ENCODE assay signal across 1 cellular context in the genomic region with DNA sequence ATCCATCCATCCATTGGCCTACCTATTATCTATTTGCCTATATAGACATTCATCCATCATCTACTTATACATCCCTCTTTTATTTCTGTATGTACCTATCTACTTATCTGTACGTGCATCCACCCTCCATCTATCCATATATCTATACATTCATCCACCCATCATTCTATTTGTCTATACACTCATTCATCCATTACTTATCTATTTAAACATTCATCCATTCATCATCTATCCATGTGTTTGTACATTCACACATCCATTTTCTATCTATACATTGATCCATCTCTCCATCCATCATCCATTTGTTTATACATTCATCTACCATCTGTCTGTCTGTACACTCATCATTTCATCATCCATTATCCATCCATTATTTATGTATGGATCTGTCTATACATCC.
TF ChIP-seq lines count a peak whose summit lies in the region.

No MANE protein-coding gene starts in this region.

TF ChIP-seq in HepG2, 621 proteins besides CTCF, POLR2A, EP300 and RAD21 (continued from another document):
- TF ChIP-seq PHB2 (IDR thresholded peaks at IDR 0.05; ENCODE audit: partially characterized antibody) (peak; percentile 75), EZH2 (conservative IDR thresholded peaks at IDR 0.05; ENCODE audit: low read depth, low read length) (no peak), ZFP37 (CRISPR knock-in tag; IDR thresholded peaks at IDR 0.05; ENCODE audit: borderline replicate concordance) (no peak), KLF9 (CRISPR knock-in tag; IDR thresholded peaks at IDR 0.05; ENCODE audit: low read depth) (no peak), SMAD3 (CRISPR knock-in tag; IDR thresholded peaks at IDR 0.05) (no peak), ZFX (CRISPR knock-in tag; IDR thresholded peaks at IDR 0.05; ENCODE audit: low read depth) (no peak), JUNB (CRISPR knock-in tag; IDR thresholded peaks at IDR 0.05; ENCODE audit: borderline replicate concordance) (no peak), ARNT (IDR thresholded peaks at IDR 0.05) (peak; percentile 92; the same call in 1 of the 2 replicates), KIAA2018 (CRISPR knock-in tag; IDR thresholded peaks at IDR 0.05; ENCODE audit: borderline replicate concordance) (no peak), ZNF317 (CRISPR knock-in tag; IDR thresholded peaks at IDR 0.05) (no peak), ATF7 (IDR thresholded peaks at IDR 0.05) (peak; percentile 15; the same call in 1 of the 2 replicates), ATF7 (CRISPR knock-in tag; IDR thresholded peaks at IDR 0.05) (no peak), THAP11 (CRISPR knock-in tag; IDR thresholded peaks at IDR 0.05) (no peak), ZNF350 (CRISPR knock-in tag; IDR thresholded peaks at IDR 0.05; ENCODE audit: borderline replicate concordance, low read depth) (no peak), AHDC1 (CRISPR knock-in tag; IDR thresholded peaks at IDR 0.05; ENCODE audit: borderline replicate concordance) (no peak), PHF8 (CRISPR knock-in tag; IDR thresholded peaks at IDR 0.05) (no peak), ZNF652 (CRISPR knock-in tag; IDR thresholded peaks at IDR 0.05; ENCODE audit: borderline replicate concordance, low read depth) (no peak)
- TF ChIP-seq, protein P1, sequence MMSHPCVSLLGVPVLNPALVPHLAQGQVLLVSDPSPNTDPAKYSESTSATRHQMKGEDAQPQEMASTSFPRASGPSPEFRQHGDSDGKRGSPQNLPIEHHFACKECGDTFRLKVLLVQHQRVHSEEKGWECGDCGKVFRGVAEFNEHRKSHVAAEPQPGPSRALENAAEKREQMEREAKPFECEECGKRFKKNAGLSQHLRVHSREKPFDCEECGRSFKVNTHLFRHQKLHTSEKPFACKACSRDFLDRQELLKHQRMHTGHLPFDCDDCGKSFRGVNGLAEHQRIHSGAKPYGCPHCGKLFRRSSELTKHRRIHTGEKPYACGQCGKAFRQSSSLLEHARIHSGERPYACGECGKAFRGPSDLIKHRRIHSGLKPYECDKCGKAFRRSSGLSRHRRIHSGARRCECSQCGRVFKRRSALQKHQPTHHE (CRISPR knock-in tag; IDR thresholded peaks at IDR 0.05; ENCODE audit: borderline replicate concordance): no peak
- TF ChIP-seq, protein P2, sequence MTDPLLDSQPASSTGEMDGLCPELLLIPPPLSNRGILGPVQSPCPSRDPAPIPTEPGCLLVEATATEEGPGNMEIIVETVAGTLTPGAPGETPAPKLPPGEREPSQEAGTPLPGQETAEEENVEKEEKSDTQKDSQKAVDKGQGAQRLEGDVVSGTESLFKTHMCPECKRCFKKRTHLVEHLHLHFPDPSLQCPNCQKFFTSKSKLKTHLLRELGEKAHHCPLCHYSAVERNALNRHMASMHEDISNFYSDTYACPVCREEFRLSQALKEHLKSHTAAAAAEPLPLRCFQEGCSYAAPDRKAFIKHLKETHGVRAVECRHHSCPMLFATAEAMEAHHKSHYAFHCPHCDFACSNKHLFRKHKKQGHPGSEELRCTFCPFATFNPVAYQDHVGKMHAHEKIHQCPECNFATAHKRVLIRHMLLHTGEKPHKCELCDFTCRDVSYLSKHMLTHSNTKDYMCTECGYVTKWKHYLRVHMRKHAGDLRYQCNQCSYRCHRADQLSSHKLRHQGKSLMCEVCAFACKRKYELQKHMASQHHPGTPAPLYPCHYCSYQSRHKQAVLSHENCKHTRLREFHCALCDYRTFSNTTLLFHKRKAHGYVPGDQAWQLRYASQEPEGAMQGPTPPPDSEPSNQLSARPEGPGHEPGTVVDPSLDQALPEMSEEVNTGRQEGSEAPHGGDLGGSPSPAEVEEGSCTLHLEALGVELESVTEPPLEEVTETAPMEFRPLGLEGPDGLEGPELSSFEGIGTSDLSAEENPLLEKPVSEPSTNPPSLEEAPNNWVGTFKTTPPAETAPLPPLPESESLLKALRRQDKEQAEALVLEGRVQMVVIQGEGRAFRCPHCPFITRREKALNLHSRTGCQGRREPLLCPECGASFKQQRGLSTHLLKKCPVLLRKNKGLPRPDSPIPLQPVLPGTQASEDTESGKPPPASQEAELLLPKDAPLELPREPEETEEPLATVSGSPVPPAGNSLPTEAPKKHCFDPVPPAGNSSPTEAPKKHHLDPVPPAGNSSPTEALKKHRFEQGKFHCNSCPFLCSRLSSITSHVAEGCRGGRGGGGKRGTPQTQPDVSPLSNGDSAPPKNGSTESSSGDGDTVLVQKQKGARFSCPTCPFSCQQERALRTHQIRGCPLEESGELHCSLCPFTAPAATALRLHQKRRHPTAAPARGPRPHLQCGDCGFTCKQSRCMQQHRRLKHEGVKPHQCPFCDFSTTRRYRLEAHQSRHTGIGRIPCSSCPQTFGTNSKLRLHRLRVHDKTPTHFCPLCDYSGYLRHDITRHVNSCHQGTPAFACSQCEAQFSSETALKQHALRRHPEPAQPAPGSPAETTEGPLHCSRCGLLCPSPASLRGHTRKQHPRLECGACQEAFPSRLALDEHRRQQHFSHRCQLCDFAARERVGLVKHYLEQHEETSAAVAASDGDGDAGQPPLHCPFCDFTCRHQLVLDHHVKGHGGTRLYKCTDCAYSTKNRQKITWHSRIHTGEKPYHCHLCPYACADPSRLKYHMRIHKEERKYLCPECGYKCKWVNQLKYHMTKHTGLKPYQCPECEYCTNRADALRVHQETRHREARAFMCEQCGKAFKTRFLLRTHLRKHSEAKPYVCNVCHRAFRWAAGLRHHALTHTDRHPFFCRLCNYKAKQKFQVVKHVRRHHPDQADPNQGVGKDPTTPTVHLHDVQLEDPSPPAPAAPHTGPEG (CRISPR knock-in tag; IDR thresholded peaks at IDR 0.05): no peak
- TF ChIP-seq, protein P3, sequence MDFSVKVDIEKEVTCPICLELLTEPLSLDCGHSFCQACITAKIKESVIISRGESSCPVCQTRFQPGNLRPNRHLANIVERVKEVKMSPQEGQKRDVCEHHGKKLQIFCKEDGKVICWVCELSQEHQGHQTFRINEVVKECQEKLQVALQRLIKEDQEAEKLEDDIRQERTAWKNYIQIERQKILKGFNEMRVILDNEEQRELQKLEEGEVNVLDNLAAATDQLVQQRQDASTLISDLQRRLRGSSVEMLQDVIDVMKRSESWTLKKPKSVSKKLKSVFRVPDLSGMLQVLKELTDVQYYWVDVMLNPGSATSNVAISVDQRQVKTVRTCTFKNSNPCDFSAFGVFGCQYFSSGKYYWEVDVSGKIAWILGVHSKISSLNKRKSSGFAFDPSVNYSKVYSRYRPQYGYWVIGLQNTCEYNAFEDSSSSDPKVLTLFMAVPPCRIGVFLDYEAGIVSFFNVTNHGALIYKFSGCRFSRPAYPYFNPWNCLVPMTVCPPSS (IDR thresholded peaks at IDR 0.05): 0 out of 2 replicates have a peak, but pooled peaks have one; percentile 38
- TF ChIP-seq, protein P4, sequence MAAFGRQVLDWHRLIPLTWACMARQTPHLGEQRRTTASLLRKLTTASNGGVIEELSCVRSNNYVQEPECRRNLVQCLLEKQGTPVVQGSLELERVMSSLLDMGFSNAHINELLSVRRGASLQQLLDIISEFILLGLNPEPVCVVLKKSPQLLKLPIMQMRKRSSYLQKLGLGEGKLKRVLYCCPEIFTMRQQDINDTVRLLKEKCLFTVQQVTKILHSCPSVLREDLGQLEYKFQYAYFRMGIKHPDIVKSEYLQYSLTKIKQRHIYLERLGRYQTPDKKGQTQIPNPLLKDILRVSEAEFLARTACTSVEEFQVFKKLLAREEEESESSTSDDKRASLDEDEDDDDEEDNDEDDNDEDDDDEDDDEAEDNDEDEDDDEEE (CRISPR knock-in tag; IDR thresholded peaks at IDR 0.05): no peak
